ENCODE assay signal across 8 cellular contexts in genomic region chr10:94361161-94361794, GRCh38. TPM values are rescaled to one million over a fixed set of nuclear protein-coding genes. Genes with fewer than 3 reads are reported as not detected.
DNase-seq lines count a peak whose midpoint lies in the region; ATAC-seq lines count a peak whose summit lies in the region.

No MANE protein-coding gene starts in this region.

- no peaks in the 10 kb centered on the region for H3K9me3 ChIP-seq in CD8-positive, alpha-beta memory T cell (ENCODE audit: low read length)
- no peaks in the 10 kb centered on the region for H3K9me3 ChIP-seq in mesenchymal stem cell (ENCODE audit: control insufficient read depth, low read length)

- no peak overlapping the region for H3K18ac ChIP-seq in mesenchymal stem cell (ENCODE audit: low read depth in 1 of 2, low read length in 2 of 2)

- H2AFZ ChIP-seq in mesenchymal stem cell (ENCODE audit: low read depth, low read length), result no peak overlapping the region

- WGBS in mesenchymal stem cell, result 93% methylated on average over 3 of the region's 4 CpGs

- no peak overlapping the region for H4K91ac ChIP-seq in mesenchymal stem cell (ENCODE audit: low read length)

- peak overlapping the region; percentile 30 for H3K4me2 ChIP-seq in mesenchymal stem cell (ENCODE audit: low read length, poor library complexity, severe bottlenecking)

- H3K4me3 Mint-ChIP-seq in CD8-positive, alpha-beta memory T cell, result peak overlapping the region; percentile 94 to 98 (median 96)

- no peaks in the 10 kb centered on the region for H3K27me3 ChIP-seq in CD8-positive, alpha-beta memory T cell (ENCODE audit: insufficient read depth, low read length, poor library complexity, severe bottlenecking)
- H3K27me3 ChIP-seq in mesenchymal stem cell (ENCODE audit: control insufficient read depth in 1 of 2, insufficient read depth in 1 of 2, low read length in 2 of 2), result no peaks in the 10 kb centered on the region

- H3K27ac ChIP-seq in CD8-positive, alpha-beta memory T cell (ENCODE audit: low read depth, low read length), result no peak overlapping the region
- no peak overlapping the region for H3K27ac ChIP-seq in mesenchymal stem cell (ENCODE audit: low read length, poor library complexity, severe bottlenecking)

- no peak overlapping the region for H2BK120ac ChIP-seq in mesenchymal stem cell (ENCODE audit: low read depth, low read length)

- H3K4ac ChIP-seq in mesenchymal stem cell (ENCODE audit: low read depth in 1 of 2, low read length in 2 of 2), result no peak overlapping the region

- ATAC-seq in GM21576 (IDR thresholded peaks at IDR 0.05; ENCODE audit: unreplicated experiment) (no peak), HG03175 (IDR thresholded peaks at IDR 0.05; ENCODE audit: unreplicated experiment) (no peak)

- H3K9ac ChIP-seq in mesenchymal stem cell (ENCODE audit: low read length), result peak overlapping the region; percentile 93

- peak overlapping the region in 7 of 8 donors; percentile 93 to 100 (median 99) for H3K27ac Mint-ChIP-seq in CD8-positive, alpha-beta memory T cell

- peaks cover 17% of the 10 kb centered on the region for H3K4me1 ChIP-seq in CD8-positive, alpha-beta memory T cell (ENCODE audit: insufficient read depth, low read length)
- peaks cover 6% of the 10 kb centered on the region for H3K4me1 ChIP-seq in mesenchymal stem cell (ENCODE audit: control insufficient read depth, insufficient read depth, low read depth, low read length)

- H3K79me1 ChIP-seq in mesenchymal stem cell (replicated peaks; ENCODE audit: low read length, poor library complexity, severe bottlenecking), result peaks cover 5% of the 10 kb centered on the region

- H2AK5ac ChIP-seq in mesenchymal stem cell (ENCODE audit: low read length, severe bottlenecking), result no peak overlapping the region

- peak overlapping the region; percentile 84 for H3K4me3 ChIP-seq in CD8-positive, alpha-beta memory T cell (ENCODE audit: low read length)
- H3K4me3 ChIP-seq in mesenchymal stem cell (ENCODE audit: insufficient read depth in 1 of 2, low read depth in 1 of 2, low read length in 2 of 2), result peak overlapping the region in 1 of 2 experiments; percentile 91

- H2BK12ac ChIP-seq in mesenchymal stem cell (ENCODE audit: low read length in 2 of 2), result no peak overlapping the region

- no peak overlapping the region for H3K14ac ChIP-seq in mesenchymal stem cell (ENCODE audit: low read length in 2 of 2)

- H3K36me3 Mint-ChIP-seq in CD8-positive, alpha-beta memory T cell, result peaks cover 5 to 43% (median 19%) of the 10 kb centered on the region in 3 donors

- POLR2A ChIA-PET in CD8-positive, alpha-beta memory T cell (lab: Charles Lee), result no interaction called here

- H4K8ac ChIP-seq in mesenchymal stem cell (ENCODE audit: low read length), result no peak overlapping the region

- peak in 3 of 5 donors; percentile 22 to 52 (median 27) for DNase-seq in CD8-positive, alpha-beta memory T cell
- DNase-seq in KG1 (lab: John Stamatoyannopoulos, UW) (peak; percentile 5), amniotic epithelial cell (ENCODE audit: low read depth) (peak; percentile 37), mesenchymal stem cell (peak; percentile 48), posterior cingulate gyrus (no peak), NCI-H1105 (lab: John Stamatoyannopoulos, UW) (no peak)

- peaks cover 32 to 66% (median 54%) of the 10 kb centered on the region in 3 donors for H3K4me1 Mint-ChIP-seq in CD8-positive, alpha-beta memory T cell

- peaks cover 0 to 14% of the 10 kb centered on the region in 2 donors for H3K27me3 Mint-ChIP-seq in CD8-positive, alpha-beta memory T cell

- no peaks in the 10 kb centered on the region for H3K9me3 Mint-ChIP-seq in CD8-positive, alpha-beta memory T cell

- H2BK5ac ChIP-seq in mesenchymal stem cell (ENCODE audit: low read depth, low read length, poor library complexity, severe bottlenecking), result no peak overlapping the region

- H2BK15ac ChIP-seq in mesenchymal stem cell (ENCODE audit: low read depth, poor library complexity, severe bottlenecking), result no peak overlapping the region

- intact Hi-C loops in posterior cingulate gyrus (cut with DNase I), result loop anchor here (5.0 kb wide), 1 partner anchor 81 kb away; no protein-coding TSS in a partner anchor

- no peak overlapping the region for H3K23ac ChIP-seq in mesenchymal stem cell (ENCODE audit: low read length in 2 of 2)

- CTCF ChIA-PET in CD8-positive, alpha-beta memory T cell (lab: Charles Lee), result no interaction called here

- H3K36me3 ChIP-seq in CD8-positive, alpha-beta memory T cell (ENCODE audit: insufficient read depth, low read length), result peaks cover 16% of the 10 kb centered on the region
- peaks cover 2 to 27% of the 10 kb centered on the region in 2 experiments for H3K36me3 ChIP-seq in mesenchymal stem cell (ENCODE audit: control insufficient read depth in 1 of 2, insufficient read depth in 2 of 2, low read depth in 1 of 2, low read length in 2 of 2)

RNA-seq across cellular contexts. Expression of gene NOC3L, which starts 1.5 kb away (rescaled TPM):
- total RNA-seq in CD8-positive, alpha-beta memory T cell, result 10 to 100 TPM; 57.2 TPM
- 14.0 TPM for polyA plus RNA-seq in CD8-positive, alpha-beta memory T cell
- 9.3 TPM for polyA plus RNA-seq in mesenchymal stem cell (2013, experiment 1 of 2)
- 9.1 TPM for polyA plus RNA-seq in mesenchymal stem cell (2013, experiment 2 of 2)

RNA-seq across cellular contexts. Expression of gene TBC1D12, which starts 41.1 kb away (rescaled TPM):
- total RNA-seq in CD8-positive, alpha-beta memory T cell, result under 1 TPM; 0.46 to 0.78 TPM
- not detected for polyA plus RNA-seq in CD8-positive, alpha-beta memory T cell
- 5.7 TPM for polyA plus RNA-seq in mesenchymal stem cell (2013, experiment 1 of 2)
- polyA plus RNA-seq in mesenchymal stem cell (2013, experiment 2 of 2), result 6.5 TPM

Comparison
In these comparisons a context has a peak if more than half of its experiments do, and no peak if none do; other contexts are left out.
1. DNase-seq: peak in CD8-positive, alpha-beta memory T cell (3 of 5), KG1 (single experiment), amniotic epithelial cell (single experiment) and mesenchymal stem cell (single experiment); none in posterior cingulate gyrus (0 of 10) and NCI-H1105 (single experiment).